ENCODE assay signal across 28 cellular contexts in genomic region chr18:79697976-79698375, GRCh38.
"Had no signal": no experiment of that assay in that cellular context is flagged by ENCODE, and none has a peak within 500 bp of the region (broad histone marks: within the 10 kb centered on the region; RNA-seq: fewer than 3 reads in every experiment).

No MANE protein-coding gene starts in this region.

- H3K4me3 ChIP-seq: adrenal gland, ascending aorta, colonic mucosa, gastroesophageal sphincter, ovary, right lobe of liver, SK-N-MC, tibial artery had no signal

- H3K9me3 ChIP-seq: adrenal gland, colonic mucosa, ovary, right lobe of liver, tibial artery had no signal

- H3K27me3 ChIP-seq: adrenal gland, ascending aorta, colonic mucosa, gastroesophageal sphincter, ovary, right lobe of liver, tibial artery had no signal

- H3K4me1 Mint-ChIP-seq: activated CD4-positive, alpha-beta T cell treated with anti-CD3 and anti-CD28 coated beads, Interleukin-2, amount 10 ng/mL, durations not matched to agents 24 days and 14 days had no signal

- H3K27ac ChIP-seq: adrenal gland, ascending aorta, colonic mucosa, epithelial cell of prostate, gastroesophageal sphincter, ovary, right lobe of liver, SK-N-MC, tibial artery, VCaP had no signal

- H3K4me3 Mint-ChIP-seq: activated CD4-positive, alpha-beta T cell treated with anti-CD3 and anti-CD28 coated beads, Interleukin-2, amount 10 ng/mL, durations not matched to agents 24 days and 14 days; activated CD8-positive, alpha-beta T cell treated with anti-CD3 and anti-CD28 coated beads, Interleukin-2, amount 10 ng/mL, durations not matched to agents 7 days and 5 days; activated naive CD4-positive, alpha-beta T cell treated with anti-CD3 and anti-CD28 coated beads, Interleukin-2, amount 50 U/mL, for 24 hours; central memory CD8-positive, alpha-beta T cell; endodermal cell; memory B cell; nephron progenitor cell; stimulated activated naive B cell treated with anti-CD40 and anti-IgM and Interleukin-4, amounts not matched to agents 10 μg/mL and 1 μg/mL and 100 μg/mL, for 72 hours had no signal

- H3K4me1 ChIP-seq: adrenal gland, ascending aorta, gastroesophageal sphincter, right lobe of liver, tibial artery had no signal

- DNase-seq: activated CD4-positive, alpha-beta T cell treated with anti-CD3 and anti-CD28 coated beads, Interleukin-2, amount 10 ng/mL, durations not matched to agents 24 days and 14 days; activated CD8-positive, alpha-beta T cell treated with anti-CD3 and anti-CD28 coated beads, Interleukin-2, amount 10 ng/mL, durations not matched to agents 7 days and 5 days; activated gamma-delta T cell treated with Interleukin-2 at 50 U/mL for 16 hours; activated T-cell treated with anti-CD3 and anti-CD28 coated beads, Interleukin-2, amount 50 U/mL, for 1 hour; adrenal gland; colonic mucosa; endodermal cell; head of caudate nucleus; islet precursor cell; left cardiac atrium; nephron progenitor cell; ovary; small intestine; stimulated activated naive B cell treated with anti-CD40 and anti-IgM and Interleukin-4, amounts not matched to agents 10 μg/mL and 1 μg/mL and 100 μg/mL, for 72 hours; SW 1271; T-helper 2 cell; tibial artery had no signal

- H3K27ac Mint-ChIP-seq: activated CD4-positive, alpha-beta T cell treated with anti-CD3 and anti-CD28 coated beads, Interleukin-2, amount 10 ng/mL, durations not matched to agents 24 days and 14 days; activated CD8-positive, alpha-beta T cell treated with anti-CD3 and anti-CD28 coated beads, Interleukin-2, amount 10 ng/mL, durations not matched to agents 7 days and 5 days; activated naive CD4-positive, alpha-beta T cell treated with anti-CD3 and anti-CD28 coated beads, Interleukin-2, amount 50 U/mL, for 24 hours; endodermal cell; memory B cell; nephron progenitor cell; stimulated activated naive B cell treated with anti-CD40 and anti-IgM and Interleukin-4, amounts not matched to agents 10 μg/mL and 1 μg/mL and 100 μg/mL, for 72 hours had no signal

- FAIRE-seq: small intestine, urothelium cell line had no signal

- ATAC-seq: activated CD4-positive, CD25-positive, alpha-beta regulatory T cell treated with anti-CD3 and anti-CD28 coated beads, Interleukin-2, amount 50 U/mL, for 24 hours; activated CD8-positive, alpha-beta T cell treated with anti-CD3 and anti-CD28 coated beads, Interleukin-2, amount 10 ng/mL, durations not matched to agents 7 days and 5 days; gastroesophageal sphincter; left cardiac atrium; right lobe of liver; stimulated activated naive B cell treated with anti-CD40 and anti-IgM and Interleukin-4, amounts not matched to agents 10 μg/mL and 1 μg/mL and 100 μg/mL, for 72 hours had no signal

- H3K36me3 ChIP-seq: ovary had no signal

- H3K27me3 Mint-ChIP-seq: activated CD4-positive, alpha-beta T cell treated with anti-CD3 and anti-CD28 coated beads, Interleukin-2, amount 10 ng/mL, durations not matched to agents 24 days and 14 days; activated naive CD4-positive, alpha-beta T cell treated with anti-CD3 and anti-CD28 coated beads, Interleukin-2, amount 50 U/mL, for 24 hours; central memory CD8-positive, alpha-beta T cell; memory B cell; stimulated activated naive B cell treated with anti-CD40 and anti-IgM and Interleukin-4, amounts not matched to agents 10 μg/mL and 1 μg/mL and 100 μg/mL, for 72 hours had no signal

- H3K9me3 Mint-ChIP-seq: activated CD4-positive, alpha-beta T cell treated with anti-CD3 and anti-CD28 coated beads, Interleukin-2, amount 10 ng/mL, durations not matched to agents 24 days and 14 days; activated naive CD4-positive, alpha-beta T cell treated with anti-CD3 and anti-CD28 coated beads, Interleukin-2, amount 50 U/mL, for 24 hours; central memory CD8-positive, alpha-beta T cell; endodermal cell; memory B cell; nephron progenitor cell; stimulated activated naive B cell treated with anti-CD40 and anti-IgM and Interleukin-4, amounts not matched to agents 10 μg/mL and 1 μg/mL and 100 μg/mL, for 72 hours had no signal
